8 cellular contexts compared by ENCODE assay signal in genomic region chr19:50050406-50051223, GRCh38.
DNase-seq lines count a peak whose midpoint lies in the region; ATAC-seq and TF ChIP-seq lines count a peak whose summit lies in the region.

No MANE protein-coding gene starts in this region.

- DNase-seq in GM06990 (ENCODE audit: extremely low read depth, insufficient read length), result peak; percentile 83
- peak; percentile 65 for DNase-seq in NCI-H2029 treated with DMSO at 0.1 percent for 48 hours (lab: John Stamatoyannopoulos, UW)
- DNase-seq in activated CD4-positive, CD25-positive, alpha-beta regulatory T cell treated with anti-CD3 and anti-CD28 coated beads, Interleukin-2, amount 50 U/mL, for 72 hours, result peak; percentile 81
- DNase-seq in central memory CD8-positive, alpha-beta T cell (ENCODE audit: low spot score in 2 of 2), result peak; percentile 65 to 70
- DNase-seq in kidney glomerular epithelial cell (lab: John Stamatoyannopoulos, UW), result peak; percentile 64
- DNase-seq in stimulated activated CD4-positive, alpha-beta T cell treated with anti-CD3 and anti-CD28 coated beads, Interleukin-15, amount 100 ng/mL, for 24 hours, result peak; percentile 90
- DNase-seq in NCI-H446 treated with DMSO at 0.1 percent for 48 hours (lab: John Stamatoyannopoulos, UW), result no peak

- ATAC-seq in central memory CD8-positive, alpha-beta T cell (replicated peaks; ENCODE audit: extremely low read depth, poor library complexity, severe bottlenecking), result peak; percentile 90
- no peak for ATAC-seq in HG02870 (IDR thresholded peaks at IDR 0.05; ENCODE audit: unreplicated experiment)

- peaks cover 9% of the 10 kb centered on the region for H3K36me3 ChIP-seq in GM06990 (ENCODE audit: control insufficient read depth, insufficient read depth, low read length)

- H3K36me3 Mint-ChIP-seq in central memory CD8-positive, alpha-beta T cell (ENCODE audit: insufficient read depth), result peaks cover 2% of the 10 kb centered on the region

- H3K27me3 ChIP-seq in GM06990 (replicated peaks; ENCODE audit: control insufficient read depth, insufficient read depth, low read length), result no peaks in the 10 kb centered on the region

- peak overlapping the region; percentile 91 for H3K27ac Mint-ChIP-seq in central memory CD8-positive, alpha-beta T cell (ENCODE audit: low read depth)

- peaks cover 14% of the 10 kb centered on the region for H3K4me1 Mint-ChIP-seq in central memory CD8-positive, alpha-beta T cell

- no peaks in the 10 kb centered on the region for H3K9me3 Mint-ChIP-seq in central memory CD8-positive, alpha-beta T cell

- no peak for TF ChIP-seq CTCF in GM06990 (IDR thresholded peaks at IDR 0.05; ENCODE audit: insufficient read depth, low read length, poor library complexity, severe bottlenecking)

- no peaks in the 10 kb centered on the region for H3K27me3 Mint-ChIP-seq in central memory CD8-positive, alpha-beta T cell

- H3K4me3 Mint-ChIP-seq in central memory CD8-positive, alpha-beta T cell, result peak overlapping the region; percentile 87

- H3K4me3 ChIP-seq in GM06990 (replicated peaks; ENCODE audit: low read depth, low read length), result peak overlapping the region; percentile 58
